ENCODE assay signal across 23 cellular contexts in genomic region chr17:47669060-47669459, GRCh38.
"Had no signal": no experiment of that assay in that cellular context is flagged by ENCODE, and none has a peak within 500 bp of the region (broad histone marks: within the 10 kb centered on the region; RNA-seq: fewer than 3 reads in every experiment).

No MANE protein-coding gene starts in this region.

- H3K4me1 ChIP-seq: ascending aorta, sigmoid colon, transverse colon had no signal

- ATAC-seq: activated CD4-positive, CD25-positive, alpha-beta regulatory T cell treated with anti-CD3 and anti-CD28 coated beads, Interleukin-2, amount 50 U/mL, for 24 hours; activated naive CD8-positive, alpha-beta T cell treated with anti-CD3 and anti-CD28 coated beads, Interleukin-2, amount 50 U/mL, for 24 hours; activated T-helper 17 cell treated with anti-CD3 and anti-CD28 coated beads, Interleukin-2, amount 50 U/mL, for 72 hours; left lobe of liver had no signal

- H3K27me3 Mint-ChIP-seq: activated CD4-positive, alpha-beta T cell treated with anti-CD3 and anti-CD28 coated beads, Interleukin-2, amount 10 ng/mL, durations not matched to agents 7 days and 5 days; activated naive CD8-positive, alpha-beta T cell treated with anti-CD3 and anti-CD28 coated beads, Interleukin-2, amount 50 U/mL, for 24 hours; activated T-helper 17 cell treated with anti-CD3 and anti-CD28 coated beads, Interleukin-2, amount 50 U/mL, for 72 hours had no signal

- H3K9me3 ChIP-seq: ascending aorta, sigmoid colon, transverse colon had no signal

- DNase-seq: activated CD4-positive, alpha-beta T cell treated with anti-CD3 and anti-CD28 coated beads, Interleukin-2, amount 10 ng/mL, durations not matched to agents 7 days and 5 days; activated naive CD4-positive, alpha-beta T cell; activated naive CD8-positive, alpha-beta T cell treated with anti-CD3 and anti-CD28 coated beads, Interleukin-2, amount 50 U/mL, for 24 hours; erythroblast; hypothalamus; midbrain; occipital lobe; posterior cingulate gyrus; sigmoid colon; stimulated activated CD4-positive, alpha-beta T cell treated with anti-CD3 and anti-CD28 coated beads, Interleukin-1b, Interleukin-23, amount 100 ng/mL, for 48 hours; stimulated activated CD8-positive, alpha-beta memory T cell treated with anti-CD3 and anti-CD28 coated beads, Interleukin-4, amount 100 ng/mL, for 48 hours; stimulated activated naive CD4-positive, alpha-beta T cell treated with Interleukin-2 at 50 U/mL for 16 hours; T1000; transverse colon had no signal

- H3K4me1 Mint-ChIP-seq: nephron had no signal

- H3K27ac ChIP-seq: ascending aorta, coronary artery, sigmoid colon, transverse colon had no signal

- H3K4me3 Mint-ChIP-seq: activated CD4-positive, alpha-beta T cell treated with anti-CD3 and anti-CD28 coated beads, Interleukin-2, amount 10 ng/mL, durations not matched to agents 7 days and 5 days; activated naive CD8-positive, alpha-beta T cell treated with anti-CD3 and anti-CD28 coated beads, Interleukin-2, amount 50 U/mL, for 24 hours; activated T-helper 17 cell treated with anti-CD3 and anti-CD28 coated beads, Interleukin-2, amount 50 U/mL, for 72 hours; nephron had no signal

- H3K27me3 ChIP-seq: ascending aorta, sigmoid colon, transverse colon had no signal

- H3K9me3 Mint-ChIP-seq: activated CD4-positive, alpha-beta T cell treated with anti-CD3 and anti-CD28 coated beads, Interleukin-2, amount 10 ng/mL, durations not matched to agents 7 days and 5 days; activated naive CD8-positive, alpha-beta T cell treated with anti-CD3 and anti-CD28 coated beads, Interleukin-2, amount 50 U/mL, for 24 hours; activated T-helper 17 cell treated with anti-CD3 and anti-CD28 coated beads, Interleukin-2, amount 50 U/mL, for 72 hours; nephron had no signal

- FAIRE-seq: endometrium, frontal cortex, keratinocyte had no signal

- H3K4me3 ChIP-seq: ascending aorta, coronary artery, sigmoid colon, transverse colon had no signal

- H3K27ac Mint-ChIP-seq: nephron had no signal
